ENCODE assay signal across 11 cellular contexts in genomic region chr3:16288664-16289063, GRCh38. TPM values are rescaled to one million over a fixed set of nuclear protein-coding genes. Genes with fewer than 3 reads are reported as not detected.
DNase-seq lines count a peak whose midpoint lies in the region; ATAC-seq lines count a peak whose summit lies in the region.
"Had no signal": no experiment of that assay in that cellular context is flagged by ENCODE, and none has a peak within 500 bp of the region (broad histone marks: within the 10 kb centered on the region; RNA-seq: fewer than 3 reads in every experiment).

No MANE protein-coding gene starts in this region.

- H3K27me3 ChIP-seq in thymus (ENCODE audit: control insufficient read depth, insufficient read depth) (no peaks in the 10 kb centered on the region), GM23248 (replicated peaks; ENCODE audit: insufficient read depth) (no peaks in the 10 kb centered on the region)
- H3K27me3 ChIP-seq: right lobe of liver had no signal

- peaks cover 15% of the 10 kb centered on the region for H3K36me3 Mint-ChIP-seq in activated T-cell treated with anti-CD3 and anti-CD28 coated beads, Interleukin-2, amount 50 U/mL, for 4 hours (ENCODE audit: insufficient read depth)

- peaks cover 90% of the 10 kb centered on the region for H3K4me1 Mint-ChIP-seq in activated T-cell treated with anti-CD3 and anti-CD28 coated beads, Interleukin-2, amount 50 U/mL, for 4 hours (ENCODE audit: low read depth)

- no peak for DNase-seq in activated T-cell treated with anti-CD3 and anti-CD28 coated beads, Interleukin-2, amount 50 U/mL, for 4 hours
- DNase-seq in activated T-cell treated with anti-CD3 and anti-CD28 coated beads, Interleukin-2, amount 50 U/mL, for 1 hour: no peak
- peak; percentile 47 for DNase-seq in astrocyte of the hippocampus (ENCODE audit: low read depth, low spot score)
- peak; percentile 56 for DNase-seq in medulla oblongata (ENCODE audit: extremely low spot score)
- no peak for DNase-seq in GM23248
- no peak for DNase-seq in stimulated activated CD4-positive, alpha-beta T cell treated with anti-CD3 and anti-CD28 coated beads, Interleukin-4, amount 100 ng/mL, for 1 hour
- DNase-seq in NCI-H446 treated with DMSO at 0.1 percent for 48 hours (lab: John Stamatoyannopoulos, UW): no peak
- DNase-seq: NCI-H226, right lobe of liver, T1000 had no signal

- peaks cover 7% of the 10 kb centered on the region for H3K9me3 Mint-ChIP-seq in activated T-cell treated with anti-CD3 and anti-CD28 coated beads, Interleukin-2, amount 50 U/mL, for 4 hours

- H3K36me3 ChIP-seq in thymus (ENCODE audit: control insufficient read depth, insufficient read depth) (no peaks in the 10 kb centered on the region), GM23248 (ENCODE audit: low read depth) (no peaks in the 10 kb centered on the region)

- no peaks in the 10 kb centered on the region for H3K9me2 ChIP-seq in GM23248 (ENCODE audit: insufficient read depth)

- in situ Hi-C loops in GM23248 (cut with MboI): loop anchor here (25.0 kb wide), 2 partner anchors 749 to 924 kb away; no protein-coding TSS in a partner anchor

- H3K9ac ChIP-seq in GM23248: no peak overlapping the region

- H3K9me3 ChIP-seq in thymus (ENCODE audit: control insufficient read depth) (no peaks in the 10 kb centered on the region), GM23248 (ENCODE audit: low read depth) (no peaks in the 10 kb centered on the region)

- no peaks in the 10 kb centered on the region for H3K27me3 Mint-ChIP-seq in activated T-cell treated with anti-CD3 and anti-CD28 coated beads, Interleukin-2, amount 50 U/mL, for 4 hours (ENCODE audit: low read depth)

- H2AFZ ChIP-seq in GM23248: no peak overlapping the region

- peak overlapping the region; percentile 80 for H3K4me3 Mint-ChIP-seq in activated T-cell treated with anti-CD3 and anti-CD28 coated beads, Interleukin-2, amount 50 U/mL, for 4 hours

- no peak for ATAC-seq in activated T-cell treated with anti-CD3 and anti-CD28 coated beads, Interleukin-2, amount 50 U/mL, for 4 hours

- 0 out of 2 replicates have a peak, but pooled peaks cover 12% of the 10 kb centered on the region for H3K79me2 ChIP-seq in GM23248 (ENCODE audit: insufficient read depth)

- H3K4me3 ChIP-seq in thymus (ENCODE audit: low read length) (peak overlapping the region; percentile 44), GM23248 (no peak overlapping the region)
- H3K4me3 ChIP-seq: right lobe of liver had no signal

- peaks cover 17% of the 10 kb centered on the region; the same call in 1 of the 2 replicates for H3F3A ChIP-seq in GM23248 (ENCODE audit: insufficient read depth)

- no peak overlapping the region for H3K4me2 ChIP-seq in GM23248 (ENCODE audit: unreplicated experiment)

- H4K20me1 ChIP-seq in GM23248 (ENCODE audit: insufficient read depth): no peaks in the 10 kb centered on the region

- H3K4me1 ChIP-seq in thymus (ENCODE audit: control insufficient read depth, insufficient read depth, low read length) (peaks cover 6% of the 10 kb centered on the region), GM23248 (ENCODE audit: insufficient read depth) (peaks cover 19% of the 10 kb centered on the region)

- 63% methylated on average over 1 of the region's 1 CpG for WGBS in thymus
- WGBS in GM23248 (ENCODE audit: low coverage in 1 of 2, low lambda C conversion rate in 2 of 2, missing lambda C conversion rate in 2 of 2), 2 experiments: 100% methylated on average over 1 of the region's 1 CpG

- peak overlapping the region; percentile 47 for H3K27ac ChIP-seq in thymus (ENCODE audit: low read depth)
- no peak overlapping the region for H3K27ac ChIP-seq in GM23248
- H3K27ac ChIP-seq: right lobe of liver had no signal

RNA-seq across cellular contexts. Expression of gene OXNAD1, which starts 23.7 kb away (rescaled TPM):
- 10 to 100 TPM; 24.6 to 25.5 (median 24.8) TPM for total RNA-seq in activated T-cell treated with anti-CD3 and anti-CD28 coated beads, Interleukin-2, amount 50 U/mL, for 4 hours
- polyA plus RNA-seq in thymus (34.4 TPM), GM23248 (2016; fragmentation: Nextera tagmentation; extraction: Ambion mirVana) (9.8 and 10.2 TPM in 2 replicates)
- total RNA-seq in GM23248 (2014; rRNA removed; shearing (Covaris generic)): 3.4 and 10.8 TPM in 2 replicates

RNA-seq across cellular contexts. Expression of gene DPH3, which starts 23.9 kb away (rescaled TPM):
- total RNA-seq in activated T-cell treated with anti-CD3 and anti-CD28 coated beads, Interleukin-2, amount 50 U/mL, for 4 hours: 10 to 100 TPM; 30.2 to 37.9 (median 33.4) TPM
- polyA plus RNA-seq in thymus (21.2 TPM), GM23248 (2016; fragmentation: Nextera tagmentation; extraction: Ambion mirVana) (46.1 and 51.3 TPM in 2 replicates)
- total RNA-seq in GM23248 (2014; rRNA removed; shearing (Covaris generic)): 27.1 and 27.3 TPM in 2 replicates

Comparison
In these comparisons a context has a peak if more than half of its experiments do, and no peak if none do; other contexts are left out.
1. DNase-seq: peak in astrocyte of the hippocampus (single experiment) and medulla oblongata (single experiment); none in activated T-cell treated with anti-CD3 and anti-CD28 coated beads, Interleukin-2, amount 50 U/mL, for 4 hours (single experiment), activated T-cell treated with anti-CD3 and anti-CD28 coated beads, Interleukin-2, amount 50 U/mL, for 1 hour (single experiment), GM23248 (single experiment), stimulated activated CD4-positive, alpha-beta T cell treated with anti-CD3 and anti-CD28 coated beads, Interleukin-4, amount 100 ng/mL, for 1 hour (single experiment) and NCI-H446 treated with DMSO at 0.1 percent for 48 hours (single experiment).